8 cellular contexts compared by ENCODE assay signal in genomic region chr17:39164675-39165143, GRCh38. TPM values are rescaled to one million over a fixed set of nuclear protein-coding genes. Genes with fewer than 3 reads are reported as not detected.
A peak's percentile ranks its signal among the peaks of the same experiment; 100 is the strongest.
DNase-seq lines count a peak whose midpoint lies in the region; ATAC-seq, FAIRE-seq and TF ChIP-seq lines count a peak whose summit lies in the region.

No MANE protein-coding gene starts in this region.

- no peak for FAIRE-seq in RCC 7860 (lab: Jason Lieb, UNC)

- peak; percentile 85 to 92 (median 92) for ATAC-seq in natural killer cell
- peak; percentile 92 for ATAC-seq in stimulated activated memory B cell treated with anti-CD40 and anti-IgM and Interleukin-4, amounts not matched to agents 10 μg/mL and 1 μg/mL and 100 μg/mL, for 72 hours

- H3K4me1 Mint-ChIP-seq in natural killer cell, result peaks cover 31 to 33% of the 10 kb centered on the region in 2 donors
- peaks cover 27% of the 10 kb centered on the region for H3K4me1 Mint-ChIP-seq in stimulated activated memory B cell treated with anti-CD40 and anti-IgM and Interleukin-4, amounts not matched to agents 10 μg/mL and 1 μg/mL and 100 μg/mL, for 72 hours

- peak; percentile 79 for TF ChIP-seq CTCF in HL-60 (IDR thresholded peaks at IDR 0.05; ENCODE audit: insufficient read depth, low read length)
- TF ChIP-seq CTCF in fibroblast of pulmonary artery (IDR thresholded peaks at IDR 0.05; ENCODE audit: low read length, missing control alignments), result peak; percentile 93
- TF ChIP-seq CTCF in natural killer cell (IDR thresholded peaks at IDR 0.05), result peak; percentile 83

- H3K27me3 ChIP-seq in HL-60 (ENCODE audit: insufficient read depth, poor library complexity, severe bottlenecking), result no peaks in the 10 kb centered on the region

- H3K4me3 ChIP-seq in HL-60 (replicated peaks; ENCODE audit: insufficient read depth, low read length) (no peak overlapping the region), fibroblast of pulmonary artery (replicated peaks; ENCODE audit: low read depth, low read length) (peak overlapping the region; percentile 52)

- H3K36me3 Mint-ChIP-seq in natural killer cell, result no peaks in the 10 kb centered on the region
- no peaks in the 10 kb centered on the region for H3K36me3 Mint-ChIP-seq in stimulated activated memory B cell treated with anti-CD40 and anti-IgM and Interleukin-4, amounts not matched to agents 10 μg/mL and 1 μg/mL and 100 μg/mL, for 72 hours

- DNase-seq in activated gamma-delta T cell treated with Interleukin-2 at 50 U/mL for 16 hours (peak; percentile 77), activated gamma-delta T cell (lab: John Stamatoyannopoulos, UW) (no peak), HL-60 (ENCODE audit: low read depth in 1 of 2, low spot score in 1 of 2) (peak; percentile 69 to 86), RCC 7860 (ENCODE audit: low spot score) (peak; percentile 28), activated T-helper 1 cell treated with Interleukin-2 at 50 U/mL for 16 hours (ENCODE audit: low read depth) (peak; percentile 52), fibroblast of pulmonary artery (ENCODE audit: low read depth) (peak; percentile 95), natural killer cell (peak; percentile 73)

- H3K27ac Mint-ChIP-seq in natural killer cell, result peak overlapping the region; percentile 42 to 80
- peak overlapping the region; percentile 12 for H3K27ac Mint-ChIP-seq in stimulated activated memory B cell treated with anti-CD40 and anti-IgM and Interleukin-4, amounts not matched to agents 10 μg/mL and 1 μg/mL and 100 μg/mL, for 72 hours

- no peak overlapping the region for H3K27ac ChIP-seq in HL-60 (replicated peaks)

- intact Hi-C loops in natural killer cell (cut with micrococcal nuclease), result loop anchor here (5.0 kb wide), 1 partner anchor 68 kb away; no protein-coding TSS in a partner anchor

- no peaks in the 10 kb centered on the region for H3K9me3 Mint-ChIP-seq in natural killer cell
- H3K9me3 Mint-ChIP-seq in stimulated activated memory B cell treated with anti-CD40 and anti-IgM and Interleukin-4, amounts not matched to agents 10 μg/mL and 1 μg/mL and 100 μg/mL, for 72 hours, result no peaks in the 10 kb centered on the region

- H3K4me3 Mint-ChIP-seq in natural killer cell, result peak overlapping the region; percentile 92
- H3K4me3 Mint-ChIP-seq in stimulated activated memory B cell treated with anti-CD40 and anti-IgM and Interleukin-4, amounts not matched to agents 10 μg/mL and 1 μg/mL and 100 μg/mL, for 72 hours, result peak overlapping the region; percentile 81

- H3K27me3 Mint-ChIP-seq in natural killer cell (ENCODE audit: low read depth in 2 of 2), result no peaks in the 10 kb centered on the region
- peaks cover 68% of the 10 kb centered on the region for H3K27me3 Mint-ChIP-seq in stimulated activated memory B cell treated with anti-CD40 and anti-IgM and Interleukin-4, amounts not matched to agents 10 μg/mL and 1 μg/mL and 100 μg/mL, for 72 hours

RNA-seq across cellular contexts. Expression of gene ARL5C, which starts 1.3 kb away (rescaled TPM):
- total RNA-seq in natural killer cell, result under 1 TPM in 1 of 3 donors, not detected in 2; 0.33 TPM

RNA-seq across cellular contexts. Expression of gene PLXDC1, which starts 13.3 kb away (rescaled TPM):
- total RNA-seq in natural killer cell, result 10 to 100 TPM in 2 of 3 donors, 1 to 10 TPM in 1; 5.7 to 53.6 (median 15.9) TPM

RNA-seq across cellular contexts. Expression of gene CACNB1, which starts 32.8 kb away (rescaled TPM):
- total RNA-seq in natural killer cell, result 10 to 100 TPM; 23.7 to 28.5 (median 28.1) TPM

RNA-seq across cellular contexts. Expression of gene RPL19, which starts 35.4 kb away (rescaled TPM):
- total RNA-seq in natural killer cell, result 1,000 to 10,000 TPM; 1,182 to 1,484 (median 1,482) TPM
